Comparison of ENCODE assay signal across 8 cellular contexts in genomic region chr4:163710158-163710557, GRCh38.
"Had no signal": no experiment of that assay in that cellular context is flagged by ENCODE, and none has a peak within 500 bp of the region (broad histone marks: within the 10 kb centered on the region; RNA-seq: fewer than 3 reads in every experiment).

No MANE protein-coding gene starts in this region.

- H3K27ac ChIP-seq: HL-60, KMS-11 had no signal

- ATAC-seq: K562 had no signal

- H3K4me2 ChIP-seq: KMS-11 had no signal

- DNase-seq: IMR-90, KBM-7, KG1 had no signal

- H3K36me3 Mint-ChIP-seq: IgD-negative memory B cell had no signal

- H3K4me3 Mint-ChIP-seq: IgD-negative memory B cell had no signal

- H3K27ac Mint-ChIP-seq: IgD-negative memory B cell had no signal

- FAIRE-seq: HTR-8/SVneo, K562 had no signal

- H3K27me3 Mint-ChIP-seq: IgD-negative memory B cell had no signal

- H3K9me3 Mint-ChIP-seq: IgD-negative memory B cell had no signal

- H3K9ac ChIP-seq: KMS-11 had no signal

- H3K4me3 ChIP-seq: K562 had no signal
